In genomic region chr1:147771216-147772125, GRCh38 we compare ENCODE assay signal across 11 cellular contexts. TPM values are rescaled to one million over a fixed set of nuclear protein-coding genes. Genes with fewer than 3 reads are reported as not detected.
A peak's percentile ranks its signal among the peaks of the same experiment; 100 is the strongest.
DNase-seq lines count a peak whose midpoint lies in the region; ATAC-seq, FAIRE-seq and TF ChIP-seq lines count a peak whose summit lies in the region.
"Had no signal": no experiment of that assay in that cellular context is flagged by ENCODE, and none has a peak within 500 bp of the region (broad histone marks: within the 10 kb centered on the region; RNA-seq: fewer than 3 reads in every experiment).

No MANE protein-coding gene starts in this region.

- no peak for TF ChIP-seq RAD21 in A549 (conservative IDR thresholded peaks at IDR 0.05 in 1 of 2, IDR thresholded peaks at IDR 0.05 in 1 of 2)
- TF ChIP-seq RAD21 in HCT116 (IDR thresholded peaks at IDR 0.05; ENCODE audit: low read depth), result no peak

- intact Hi-C loops in HCT116 (cut with micrococcal nuclease) (no loop called here), left lung (cut with DNase I) (no loop called here)

- RAD21 ChIA-PET in HCT116 (lab: Charles Lee; ENCODE audit: low non-redundant PET in 1 of 2, low total read pairs in 2 of 2, uncharacterized antibody in 2 of 2, unreplicated experiment in 2 of 2), result no interaction called here

- H3K9me2 ChIP-seq in HCT116 (ENCODE audit: insufficient read depth), result no peaks in the 10 kb centered on the region

- no peak for TF ChIP-seq POLR2A in A549 (IDR thresholded peaks at IDR 0.05; ENCODE audit: low read length)
- no peak for TF ChIP-seq POLR2A in HCT116 (IDR thresholded peaks at IDR 0.05; ENCODE audit: borderline replicate concordance, extremely low read depth, insufficient read depth, insufficient read length)
- TF ChIP-seq POLR2A in GM12892 (IDR thresholded peaks at IDR 0.05; ENCODE audit: low read depth, low read length), result no peak

- H3K27ac ChIP-seq in A549 (no peak overlapping the region), HCT116 (ENCODE audit: low read depth, low read length) (no peak overlapping the region), left lung (peak overlapping the region in 1 of 2 donors; percentile 44)

- no peak for DNase-seq in A549 (ENCODE audit: low read depth in 1 of 2, low spot score in 1 of 2)
- DNase-seq in HCT116 (ENCODE audit: low read depth, low spot score), result no peak
- DNase-seq in cardiac fibroblast (ENCODE audit: low read depth in 2 of 2), result peak; percentile 19 to 56
- DNase-seq in left lung, result no peak
- DNase-seq in effector CD8-positive, alpha-beta T cell (lab: John Stamatoyannopoulos, UW), result no peak
- no peak for DNase-seq in GM12892 (ENCODE audit: insufficient read length)
- no peak for DNase-seq in NCI-H82 (lab: John Stamatoyannopoulos, UW)
- DNase-seq in G401 (ENCODE audit: low spot score), result no peak
- DNase-seq: CD4-positive, CD25-positive, alpha-beta regulatory T cell; esophagus squamous epithelium; OCI-M1 had no signal

- TF ChIP-seq EP300 in A549 (IDR thresholded peaks at IDR 0.05), result no peak

- no peak overlapping the region for H3K9ac ChIP-seq in HCT116 (ENCODE audit: low read length)

- no peak for FAIRE-seq in A549 (lab: Jason Lieb, UNC)
- no peak for FAIRE-seq in GM12892 (lab: Jason Lieb, UNC)

- H3K4me3 ChIP-seq in A549, result no peak overlapping the region
- H3K4me3 ChIP-seq in HCT116 (replicated peaks in 1 of 2; ENCODE audit: low read depth in 1 of 2, low read length in 2 of 2), result no peak overlapping the region
- no peak overlapping the region for H3K4me3 ChIP-seq in cardiac fibroblast (replicated peaks in 1 of 2; ENCODE audit: low read depth in 2 of 2, low read length in 2 of 2)
- peak overlapping the region; percentile 32 to 33 for H3K4me3 ChIP-seq in left lung

- H3K79me2 ChIP-seq in HCT116 (ENCODE audit: insufficient read depth, low read length), result no peaks in the 10 kb centered on the region

- no peaks in the 10 kb centered on the region for H4K20me1 ChIP-seq in HCT116 (ENCODE audit: insufficient read depth)

- in situ Hi-C loops in G401 (cut with HindIII; ENCODE audit: low sequenced_read_pairs), result no loop called here

- H3K27me3 ChIP-seq in HCT116 (ENCODE audit: insufficient read depth, low read length) (no peaks in the 10 kb centered on the region; the same call in none of the 2 replicates), left lung (no peaks in the 10 kb centered on the region)

- no peak overlapping the region for H2AFZ ChIP-seq in HCT116 (ENCODE audit: low read depth, low read length, poor library complexity, severe bottlenecking)

- CTCF ChIA-PET in A549 (lab: Yijun Ruan, JAX) (no interaction called here), HCT116 (lab: Charles Lee) (no interaction called here)

- H3K4me2 ChIP-seq in A549 (no peak overlapping the region), HCT116 (ENCODE audit: low read length) (peak overlapping the region; percentile 19; the same call in 1 of the 2 replicates)

- H3K4me1 ChIP-seq in A549, result no peaks in the 10 kb centered on the region
- H3K4me1 ChIP-seq in HCT116 (ENCODE audit: control insufficient read depth in 1 of 2, insufficient read depth in 2 of 2, low read length in 2 of 2), result peaks cover 0 to 9% of the 10 kb centered on the region in 2 experiments; a peak in 1 of 4 replicates
- peaks cover 4 to 15% of the 10 kb centered on the region in 2 donors for H3K4me1 ChIP-seq in left lung

- BruUV-seq in HCT116 (replicated peaks; lab: Mats Ljungman, UMichigan), result no TSS peak

- 25% methylated on average over 10 of the region's 10 CpGs for WGBS in A549 (ENCODE audit: missing lambda C conversion rate)

- H3K36me3 ChIP-seq in HCT116 (ENCODE audit: control insufficient read depth in 1 of 2, insufficient read depth in 2 of 2, low read length in 2 of 2), result no peaks in the 10 kb centered on the region
- no peaks in the 10 kb centered on the region for H3K36me3 ChIP-seq in left lung
- H3K36me3 ChIP-seq: esophagus squamous epithelium had no signal

- H3K9me3 ChIP-seq in A549 (no peaks in the 10 kb centered on the region), HCT116 (ENCODE audit: control insufficient read depth in 1 of 2, insufficient read depth in 1 of 2, low read depth in 1 of 2, low read length in 2 of 2) (no peaks in the 10 kb centered on the region), left lung (no peaks in the 10 kb centered on the region)
- H3K9me3 ChIP-seq: esophagus squamous epithelium had no signal

- ATAC-seq in A549 (peak; percentile 43 to 44; a peak in 4 of 6 replicates), HCT116 (no peak; the same call in 1 of the 2 replicates), left lung (peak; percentile 22)

- no peak for TF ChIP-seq CTCF in A549 (IDR thresholded peaks at IDR 0.05)
- no peak for TF ChIP-seq CTCF in HCT116 (IDR thresholded peaks at IDR 0.05 in 2 of 3, conservative IDR thresholded peaks at IDR 0.05 in 1 of 3; ENCODE audit: borderline replicate concordance in 1 of 3, insufficient read depth in 1 of 3, low read depth in 2 of 3, low read length in 2 of 3)
- TF ChIP-seq CTCF in cardiac fibroblast (IDR thresholded peaks at IDR 0.05; ENCODE audit: low read depth, low read length), result no peak
- no peak for TF ChIP-seq CTCF in left lung (IDR thresholded peaks at IDR 0.05)

- POLR2A ChIA-PET in A549 (lab: Yijun Ruan, JAX), result no interaction called here
- POLR2A ChIA-PET in HCT116 (lab: Charles Lee), result no interaction called here

TF ChIP-seq in A549, 52 proteins besides CTCF, POLR2A, EP300 and RAD21:
- TF ChIP-seq PHF8 (IDR thresholded peaks at IDR 0.05; ENCODE audit: borderline replicate concordance, low read depth), result no peak
- TF ChIP-seq RFX5 (IDR thresholded peaks at IDR 0.05), result no peak
- TF ChIP-seq HDAC2 (IDR thresholded peaks at IDR 0.05), result no peak
- no peak for TF ChIP-seq FOSL2 (IDR thresholded peaks at IDR 0.05)
- no peak for TF ChIP-seq FOSL2 (CRISPR knock-in tag; IDR thresholded peaks at IDR 0.05)
- TF ChIP-seq ELK1 (IDR thresholded peaks at IDR 0.05; ENCODE audit: low read depth, low read length), result no peak

TF ChIP-seq in HCT116, 20 proteins besides CTCF, POLR2A, EP300 and RAD21:
- TF ChIP-seq ZFX (IDR thresholded peaks at IDR 0.05) (no peak), REST (IDR thresholded peaks at IDR 0.05; ENCODE audit: low read depth) (no peak), EZH2 (IDR thresholded peaks at IDR 0.05) (no peak), YY1 (IDR thresholded peaks at IDR 0.05; ENCODE audit: extremely low read depth, insufficient replicate concordance, low read depth, low read length) (no peak), JUND (IDR thresholded peaks at IDR 0.05) (no peak), CBX3 (IDR thresholded peaks at IDR 0.05; ENCODE audit: low read depth) (no peak), ZNF274 (IDR thresholded peaks at IDR 0.05; ENCODE audit: low read depth, low read length) (no peak), ELF1 (IDR thresholded peaks at IDR 0.05; ENCODE audit: borderline replicate concordance, low read depth) (no peak), EZH2phosphoT487 (IDR thresholded peaks at IDR 0.05; ENCODE audit: borderline replicate concordance) (no peak), FOSL1 (IDR thresholded peaks at IDR 0.05; ENCODE audit: low read depth) (no peak)
TF ChIP-seq in HCT116: peak in this region for 0.

RNA-seq across cellular contexts. Expression of gene GJA5, which starts 11.1 kb away (rescaled TPM):
- 0.04 TPM in 1 of 2 replicates, not detected in the other for polyA plus RNA-seq in A549 (2011; rRNA removed)
- polyA plus RNA-seq in A549 (2012; cell fraction: cytosol; rRNA removed), result not detected in 2 replicates
- polyA plus RNA-seq in A549 (2012; cell fraction: nucleus; rRNA removed), result not detected in 2 replicates
- polyA plus RNA-seq in A549 (2017; fragmentation: RNase III; extraction: RNeasy Plus Mini Kit Qiagen cat#74134 plus additional on column Dnase treatment), result not detected in 3 replicates
- not detected in 2 replicates for polyA minus RNA-seq in A549 (2011; rRNA and poly(A)+ RNA removed)
- total RNA-seq in HCT116 (2021; ENCODE audit: unreplicated experiment), result not detected
- not detected in 2 replicates for polyA plus RNA-seq in HCT116 (2012)
- 100 to 1,000 TPM in 1 of 2 donors, 10 to 100 TPM in 1; 68.2 to 109 TPM for total RNA-seq in left lung
- polyA plus RNA-seq in GM12892 (2012; ENCODE audit: missing spikeins), result not detected
- total RNA-seq in G401 (2014; rRNA removed; shearing (Covaris generic)), result not detected in 2 replicates
- total RNA-seq: CD4-positive, CD25-positive, alpha-beta regulatory T cell had no signal
- polyA plus RNA-seq: CD4-positive, CD25-positive, alpha-beta regulatory T cell had no signal

Comparison
In these comparisons a context has a peak if more than half of its experiments do, and no peak if none do; other contexts are left out.
1. DNase-seq: peak in cardiac fibroblast (2 of 2); none in A549 (0 of 2), HCT116 (single experiment), left lung (0 of 2), effector CD8-positive, alpha-beta T cell (single experiment), GM12892 (single experiment), NCI-H82 (single experiment) and G401 (single experiment).
2. H3K4me3 ChIP-seq: peak in left lung (2 of 2); none in A549 (single experiment), HCT116 (0 of 2) and cardiac fibroblast (0 of 2).
3. RNA of gene GJA5, which starts 11.1 kb away (total RNA-seq): 68.2 to 109 TPM in left lung; not detected in HCT116 (single experiment) and not detected in G401; every median in the first group is over 10 times any median in the second.